Comparison of ENCODE assay signal across 8 cellular contexts in genomic region chrX:154540897-154541535, GRCh38. TPM values are rescaled to one million over a fixed set of nuclear protein-coding genes. Genes with fewer than 3 reads are reported as not detected.
A peak's percentile ranks its signal among the peaks of the same experiment; 100 is the strongest.
DNase-seq lines count a peak whose midpoint lies in the region; ATAC-seq and TF ChIP-seq lines count a peak whose summit lies in the region.

No MANE protein-coding gene starts in this region.

- TF ChIP-seq CTCF in adrenal gland (IDR thresholded peaks at IDR 0.05) = no peak
- TF ChIP-seq CTCF in liver (IDR thresholded peaks at IDR 0.05; ENCODE audit: low read depth, low read length, missing input control) = no peak
- no peak for TF ChIP-seq CTCF in tibial nerve (IDR thresholded peaks at IDR 0.05)
- TF ChIP-seq CTCF in gastroesophageal sphincter (IDR thresholded peaks at IDR 0.05) = no peak

- CTCF ChIA-PET in activated CD8-positive, alpha-beta memory T cell treated with anti-CD3 and anti-CD28 coated beads, Interleukin-2, amount 10 ng/mL, durations not matched to agents 7 days and 5 days (lab: Charles Lee) = interaction anchor here (1.0 kb wide), 1 partner anchor 177 kb away, joined by 3 read pairs; no protein-coding TSS in a partner anchor

- H3K36me3 ChIP-seq in adrenal gland (replicated peaks in 1 of 2) = no peaks in the 10 kb centered on the region
- H3K36me3 ChIP-seq in liver (ENCODE audit: control insufficient read depth in 4 of 4, insufficient read depth in 3 of 4, low read depth in 1 of 4, low read length in 3 of 4) = no peaks in the 10 kb centered on the region
- no peaks in the 10 kb centered on the region for H3K36me3 ChIP-seq in tibial nerve
- H3K36me3 ChIP-seq in gastroesophageal sphincter = no peaks in the 10 kb centered on the region

- H3K27me3 ChIP-seq in adrenal gland (no peaks in the 10 kb centered on the region), liver (ENCODE audit: control insufficient read depth in 4 of 4, insufficient read depth in 4 of 4, low read length in 3 of 4) (no peaks in the 10 kb centered on the region), tibial nerve (no peaks in the 10 kb centered on the region), gastroesophageal sphincter (no peaks in the 10 kb centered on the region)

- H3K9me3 Mint-ChIP-seq in activated CD8-positive, alpha-beta memory T cell treated with anti-CD3 and anti-CD28 coated beads, Interleukin-2, amount 10 ng/mL, durations not matched to agents 7 days and 5 days (ENCODE audit: low read depth) = no peaks in the 10 kb centered on the region

- H3K4me1 Mint-ChIP-seq in activated CD8-positive, alpha-beta memory T cell treated with anti-CD3 and anti-CD28 coated beads, Interleukin-2, amount 10 ng/mL, durations not matched to agents 7 days and 5 days = peaks cover 59% of the 10 kb centered on the region

- no peak overlapping the region for H3K4me3 ChIP-seq in adrenal gland
- H3K4me3 ChIP-seq in liver (ENCODE audit: low read depth in 1 of 3, low read length in 3 of 3) = peak overlapping the region; percentile 37 to 63 (median 53)
- no peak overlapping the region for H3K4me3 ChIP-seq in tibial nerve
- H3K4me3 ChIP-seq in gastroesophageal sphincter = no peak overlapping the region

- no peak for TF ChIP-seq RAD21 in liver (IDR thresholded peaks at IDR 0.05)

- WGBS in adrenal gland, 4 donors = 40 to 88% (median 73%) methylated on average over 4 to 19 of the region's 19 CpGs
- 38% methylated on average over 19 of the region's 19 CpGs for WGBS in liver
- WGBS in tibial nerve, 2 donors = 84 to 85% methylated on average over 9 to 19 of the region's 19 CpGs
- WGBS in gastroesophageal sphincter (ENCODE audit: low coverage in 1 of 2), 2 donors = no CpG with 5 or more reads among the region's 19 CpGs

- intact Hi-C loops in adrenal gland (cut with DNase I) = no loop called here

- H3K36me3 Mint-ChIP-seq in activated CD8-positive, alpha-beta memory T cell treated with anti-CD3 and anti-CD28 coated beads, Interleukin-2, amount 10 ng/mL, durations not matched to agents 7 days and 5 days = peaks cover 12% of the 10 kb centered on the region

- peak overlapping the region; percentile 32 to 83 for H3K9ac ChIP-seq in liver (ENCODE audit: low read depth in 1 of 2, low read length in 2 of 2)

- TF ChIP-seq POLR2A in adrenal gland (IDR thresholded peaks at IDR 0.05) = peak in 1 of 2 donors; percentile 29
- TF ChIP-seq POLR2A in tibial nerve (IDR thresholded peaks at IDR 0.05) = no peak
- TF ChIP-seq POLR2A in gastroesophageal sphincter (IDR thresholded peaks at IDR 0.05) = no peak

- no peak for DNase-seq in activated CD8-positive, alpha-beta memory T cell treated with anti-CD3 and anti-CD28 coated beads, Interleukin-2, amount 10 ng/mL, durations not matched to agents 7 days and 5 days
- no peak for DNase-seq in activated CD8-positive, alpha-beta memory T cell treated with anti-CD3 and anti-CD28 coated beads for 24 hours
- DNase-seq in adrenal gland (peak in 5 of 7 donors; percentile 59 to 68 (median 64)), tibial nerve (ENCODE audit: low spot score in 2 of 2) (no peak), SKM-1 treated with dmso at 0.1 percent for 144 hours (lab: John Stamatoyannopoulos, UW; ENCODE audit: unreplicated experiment) (no peak)

- H3K27ac Mint-ChIP-seq in activated CD8-positive, alpha-beta memory T cell treated with anti-CD3 and anti-CD28 coated beads, Interleukin-2, amount 10 ng/mL, durations not matched to agents 7 days and 5 days = peak overlapping the region; percentile 66

- no peaks in the 10 kb centered on the region for H3K27me3 Mint-ChIP-seq in activated CD8-positive, alpha-beta memory T cell treated with anti-CD3 and anti-CD28 coated beads, Interleukin-2, amount 10 ng/mL, durations not matched to agents 7 days and 5 days

- H3K4me1 ChIP-seq in adrenal gland (replicated peaks in 1 of 2) (peaks cover 24% of the 10 kb centered on the region in 2 donors), liver (ENCODE audit: control insufficient read depth in 4 of 4, insufficient read depth in 4 of 4, low read length in 3 of 4) (peaks cover 0 to 28% (median 19%) of the 10 kb centered on the region in 4 donors), tibial nerve (peaks cover 0 to 39% (median 4%) of the 10 kb centered on the region in 4 donors), gastroesophageal sphincter (peaks cover 0 to 24% (median 8%) of the 10 kb centered on the region in 3 donors)

- H3K27ac ChIP-seq in adrenal gland (peak overlapping the region; percentile 77 to 96 (median 88)), liver (ENCODE audit: low read depth in 1 of 2, low read length in 2 of 2) (peak overlapping the region; percentile 89 to 96), tibial nerve (peak overlapping the region in 3 of 4 donors; percentile 71 to 88 (median 83)), gastroesophageal sphincter (peak overlapping the region in 2 of 4 donors; percentile 67 to 80)

- no peak for TF ChIP-seq EP300 in tibial nerve (IDR thresholded peaks at IDR 0.05)
- no peak for TF ChIP-seq EP300 in gastroesophageal sphincter (IDR thresholded peaks at IDR 0.05)

- H3K9me3 ChIP-seq in adrenal gland (replicated peaks in 1 of 3) (no peaks in the 10 kb centered on the region), liver (ENCODE audit: control insufficient read depth in 4 of 4, low read length in 3 of 4) (no peaks in the 10 kb centered on the region), tibial nerve (no peaks in the 10 kb centered on the region), gastroesophageal sphincter (no peaks in the 10 kb centered on the region)

- no peak overlapping the region for H3K4me3 Mint-ChIP-seq in activated CD8-positive, alpha-beta memory T cell treated with anti-CD3 and anti-CD28 coated beads, Interleukin-2, amount 10 ng/mL, durations not matched to agents 7 days and 5 days

- no peak for ATAC-seq in activated CD8-positive, alpha-beta memory T cell treated with anti-CD3 and anti-CD28 coated beads, Interleukin-2, amount 10 ng/mL, durations not matched to agents 7 days and 5 days
- ATAC-seq in GM18909 (IDR thresholded peaks at IDR 0.05; ENCODE audit: poor library complexity, unreplicated experiment) (no peak), gastroesophageal sphincter (no peak)

TF ChIP-seq in liver, 16 proteins besides CTCF, POLR2A, EP300 and RAD21 (continues in another document):
- peak; percentile 78 for TF ChIP-seq TAF1 (conservative IDR thresholded peaks at IDR 0.05)
- TF ChIP-seq MAX (IDR thresholded peaks at IDR 0.05) = no peak
- peak; percentile 48 to 65 for TF ChIP-seq RXRA (IDR thresholded peaks at IDR 0.05)

RNA-seq across cellular contexts. Expression of gene G6PD, which starts 5.6 kb away (rescaled TPM):
- total RNA-seq in activated CD8-positive, alpha-beta memory T cell treated with anti-CD3 and anti-CD28 coated beads, Interleukin-2, amount 10 ng/mL, durations not matched to agents 7 days and 5 days = 100 to 1,000 TPM; 116 to 117 TPM
- total RNA-seq in adrenal gland (100 to 1,000 TPM in 5 of 8 donors, 10 to 100 TPM in 3; 74.7 to 124 (median 103) TPM), liver (10 to 100 TPM in 1 of 2 donors, 1 to 10 TPM in 1; 6.9 to 23.6 TPM), tibial nerve (10 to 100 TPM; 30.6 to 89.7 (median 41.8) TPM), gastroesophageal sphincter (10 to 100 TPM; 15.9 to 26.0 (median 22.1) TPM)
- polyA plus RNA-seq in adrenal gland (10 to 100 TPM; 41.6 to 93.6 (median 78.0) TPM), liver (1 to 10 TPM; 1.9 to 4.0 TPM)

RNA-seq across cellular contexts. Expression of gene IKBKG, which starts 6.4 kb away (rescaled TPM):
- 10 to 100 TPM; 53.0 to 58.1 TPM for total RNA-seq in activated CD8-positive, alpha-beta memory T cell treated with anti-CD3 and anti-CD28 coated beads, Interleukin-2, amount 10 ng/mL, durations not matched to agents 7 days and 5 days
- total RNA-seq in adrenal gland = 10 to 100 TPM; 15.3 to 47.5 (median 31.1) TPM
- 10 to 100 TPM in 2 of 3 donors, 1 to 10 TPM in 1; 9.6 to 39.1 (median 36.1) TPM for polyA plus RNA-seq in adrenal gland
- 10 to 100 TPM; 17.1 to 46.0 TPM for total RNA-seq in liver
- 10 to 100 TPM; 26.0 to 74.1 TPM for polyA plus RNA-seq in liver
- 10 to 100 TPM; 14.2 to 43.1 (median 29.0) TPM for total RNA-seq in tibial nerve
- 10 to 100 TPM; 14.0 to 22.6 (median 15.2) TPM for total RNA-seq in gastroesophageal sphincter

RNA-seq across cellular contexts. Expression of gene FAM3A, which starts 25.0 kb away (rescaled TPM):
- 10 to 100 TPM; 21.5 to 31.7 TPM for total RNA-seq in activated CD8-positive, alpha-beta memory T cell treated with anti-CD3 and anti-CD28 coated beads, Interleukin-2, amount 10 ng/mL, durations not matched to agents 7 days and 5 days
- 10 to 100 TPM; 42.9 to 77.1 (median 50.6) TPM for total RNA-seq in adrenal gland
- 100 to 1,000 TPM in 1 of 3 donors, 10 to 100 TPM in 2; 13.5 to 115 (median 92.8) TPM for polyA plus RNA-seq in adrenal gland
- 10 to 100 TPM; 11.6 to 33.5 TPM for total RNA-seq in liver
- polyA plus RNA-seq in liver = 10 to 100 TPM; 35.0 to 36.3 TPM
- total RNA-seq in tibial nerve = 10 to 100 TPM; 40.9 to 76.5 (median 55.7) TPM
- total RNA-seq in gastroesophageal sphincter = 10 to 100 TPM; 36.6 to 44.4 (median 40.5) TPM

RNA-seq across cellular contexts. Expression of gene CTAG1A, which starts 43.9 kb away (rescaled TPM):
- not detected for total RNA-seq in activated CD8-positive, alpha-beta memory T cell treated with anti-CD3 and anti-CD28 coated beads, Interleukin-2, amount 10 ng/mL, durations not matched to agents 7 days and 5 days
- not detected for total RNA-seq in adrenal gland
- polyA plus RNA-seq in adrenal gland = under 1 TPM in 1 of 3 donors, not detected in 2; 0.34 TPM
- total RNA-seq in liver = not detected
- polyA plus RNA-seq in liver = not detected
- not detected for total RNA-seq in tibial nerve
- not detected for total RNA-seq in gastroesophageal sphincter

RNA-seq across cellular contexts. Expression of gene SLC10A3, which starts 50.6 kb away (rescaled TPM):
- 10 to 100 TPM; 24.3 to 24.9 TPM for total RNA-seq in activated CD8-positive, alpha-beta memory T cell treated with anti-CD3 and anti-CD28 coated beads, Interleukin-2, amount 10 ng/mL, durations not matched to agents 7 days and 5 days
- total RNA-seq in adrenal gland (10 to 100 TPM; 25.7 to 33.4 (median 28.7) TPM), liver (1 to 10 TPM; 3.5 to 5.6 TPM), tibial nerve (10 to 100 TPM; 17.8 to 40.6 (median 27.0) TPM), gastroesophageal sphincter (10 to 100 TPM; 21.7 to 40.0 (median 31.8) TPM)
- polyA plus RNA-seq in adrenal gland (10 to 100 TPM in 2 of 3 donors, 1 to 10 TPM in 1; 8.7 to 24.2 (median 23.2) TPM), liver (1 to 10 TPM; 3.2 to 5.4 TPM)

Comparison
In these comparisons a context has a peak if more than half of its experiments do, and no peak if none do; other contexts are left out.
1. DNase-seq: peak in adrenal gland (5 of 7); none in activated CD8-positive, alpha-beta memory T cell treated with anti-CD3 and anti-CD28 coated beads, Interleukin-2, amount 10 ng/mL, durations not matched to agents 7 days and 5 days (single experiment), activated CD8-positive, alpha-beta memory T cell treated with anti-CD3 and anti-CD28 coated beads for 24 hours (single experiment), tibial nerve (0 of 2) and SKM-1 treated with dmso at 0.1 percent for 144 hours (single experiment).
2. H3K4me3 ChIP-seq: peak in liver (3 of 3); none in adrenal gland (0 of 4), tibial nerve (0 of 4) and gastroesophageal sphincter (0 of 2).